Comparison of ENCODE assay signal across 18 cellular contexts in the genomic region with DNA sequence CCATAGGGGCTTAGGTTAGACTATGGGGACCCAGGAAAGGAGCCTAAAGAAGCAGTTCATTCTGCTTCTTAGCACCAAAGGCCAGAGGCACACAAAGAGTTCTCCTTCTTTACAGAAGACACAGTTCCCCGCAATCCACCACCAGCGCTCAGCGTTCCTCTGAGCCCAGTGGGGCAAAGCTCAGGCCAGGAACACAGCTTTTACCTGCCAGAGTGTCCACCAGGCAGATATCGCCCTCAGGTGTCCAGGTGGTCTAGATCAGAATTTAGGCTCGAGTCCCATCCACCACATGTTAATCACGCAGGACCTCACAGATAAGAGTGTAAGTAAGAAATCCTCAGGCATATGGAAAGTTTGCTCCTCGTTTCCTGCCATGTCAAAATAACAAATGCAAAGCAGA. TPM values are rescaled to one million over a fixed set of nuclear protein-coding genes. Genes with fewer than 3 reads are reported as not detected.
A peak's percentile ranks its signal among the peaks of the same experiment; 100 is the strongest.
DNase-seq lines count a peak whose midpoint lies in the region; ATAC-seq, FAIRE-seq and TF ChIP-seq lines count a peak whose summit lies in the region.
"Had no signal": no experiment of that assay in that cellular context is flagged by ENCODE, and none has a peak within 500 bp of the region (broad histone marks: within the 10 kb centered on the region; RNA-seq: fewer than 3 reads in every experiment).

No MANE protein-coding gene starts in this region.

- TF ChIP-seq CTCF in GM10248 (IDR thresholded peaks at IDR 0.05; ENCODE audit: control extremely low read depth, extremely low read depth, low read depth, missing control alignments), result peak; percentile 10
- TF ChIP-seq CTCF in GM13977 (IDR thresholded peaks at IDR 0.05; ENCODE audit: extremely low read depth, insufficient read depth, missing control alignments), result peak; percentile 17
- no peak for TF ChIP-seq CTCF in HCT116 (IDR thresholded peaks at IDR 0.05 in 2 of 3, conservative IDR thresholded peaks at IDR 0.05 in 1 of 3; ENCODE audit: borderline replicate concordance in 1 of 3, insufficient read depth in 1 of 3, low read depth in 2 of 3, low read length in 2 of 3)
- TF ChIP-seq CTCF in endodermal cell (conservative IDR thresholded peaks at IDR 0.05), result no peak
- no peak for TF ChIP-seq CTCF in kidney (IDR thresholded peaks at IDR 0.05; ENCODE audit: borderline replicate concordance, extremely low read depth, insufficient read depth)

- no peak overlapping the region for H3K18ac ChIP-seq in neuronal stem cell (ENCODE audit: low read length)

- no peak overlapping the region for H4K91ac ChIP-seq in neuronal stem cell (ENCODE audit: low read depth, low read length, poor library complexity)

- H2AFZ ChIP-seq in HCT116 (ENCODE audit: low read depth, low read length, poor library complexity, severe bottlenecking) (no peak overlapping the region), neuronal stem cell (ENCODE audit: low read length) (no peak overlapping the region)

- H3K4me3 ChIP-seq in HCT116 (replicated peaks in 1 of 2; ENCODE audit: low read depth in 1 of 2, low read length in 2 of 2), result no peak overlapping the region
- no peak overlapping the region for H3K4me3 ChIP-seq in endodermal cell (ENCODE audit: low read length)
- no peak overlapping the region for H3K4me3 ChIP-seq in neuronal stem cell (ENCODE audit: low read length in 2 of 2)
- no peak overlapping the region for H3K4me3 ChIP-seq in kidney (ENCODE audit: low read length in 2 of 2)

- POLR2A ChIA-PET in GM10248 (lab: Yijun Ruan, JAX), result no interaction called here
- POLR2A ChIA-PET in HCT116 (lab: Charles Lee), result no interaction called here

- no peak overlapping the region for H3K4me3 Mint-ChIP-seq in endodermal cell
- no peak overlapping the region for H3K4me3 Mint-ChIP-seq in activated T-cell treated with anti-CD3 and anti-CD28 coated beads, Interleukin-2, amount 50 U/mL, for 24 hours
- H3K4me3 Mint-ChIP-seq: CD4-positive, alpha-beta memory T cell had no signal

- no peak overlapping the region for H4K8ac ChIP-seq in neuronal stem cell (ENCODE audit: low read depth, low read length)

- H3K4ac ChIP-seq in neuronal stem cell (ENCODE audit: low read length), result no peak overlapping the region

- in situ Hi-C loops in GM13977 (cut with MboI; ENCODE audit: low pct_unique_long_range_greater_than_20kb, low sequenced_read_pairs, unreplicated experiment), result no loop called here

- no peak overlapping the region for H2BK15ac ChIP-seq in neuronal stem cell (ENCODE audit: low read length)

- H3K4me1 Mint-ChIP-seq in endodermal cell, result peaks cover 4% of the 10 kb centered on the region
- peaks cover 12% of the 10 kb centered on the region for H3K4me1 Mint-ChIP-seq in activated T-cell treated with anti-CD3 and anti-CD28 coated beads, Interleukin-2, amount 50 U/mL, for 24 hours (ENCODE audit: low read depth)
- H3K4me1 Mint-ChIP-seq: CD4-positive, alpha-beta memory T cell had no signal

- H3K27me3 Mint-ChIP-seq in endodermal cell (ENCODE audit: insufficient read depth), result peaks cover 5% of the 10 kb centered on the region
- H3K27me3 Mint-ChIP-seq in activated T-cell treated with anti-CD3 and anti-CD28 coated beads, Interleukin-2, amount 50 U/mL, for 24 hours, result peaks cover 29% of the 10 kb centered on the region

- peaks cover 35% of the 10 kb centered on the region; the same call in 1 of the 2 replicates for H3K27me3 ChIP-seq in HCT116 (ENCODE audit: insufficient read depth, low read length)
- peaks cover 5% of the 10 kb centered on the region for H3K27me3 ChIP-seq in endodermal cell (ENCODE audit: control insufficient read depth, insufficient read depth, low read length, poor library complexity, severe bottlenecking)
- no peaks in the 10 kb centered on the region for H3K27me3 ChIP-seq in neuronal stem cell (ENCODE audit: control insufficient read depth in 3 of 3, insufficient read depth in 3 of 3, low read depth in 1 of 3, low read length in 3 of 3)
- H3K27me3 ChIP-seq: BE2C had no signal

- TF ChIP-seq POLR2A in HCT116 (IDR thresholded peaks at IDR 0.05; ENCODE audit: borderline replicate concordance, extremely low read depth, insufficient read depth, insufficient read length), result no peak

- no peak overlapping the region for H3K27ac Mint-ChIP-seq in endodermal cell
- no peak overlapping the region for H3K27ac Mint-ChIP-seq in activated T-cell treated with anti-CD3 and anti-CD28 coated beads, Interleukin-2, amount 50 U/mL, for 24 hours
- H3K27ac Mint-ChIP-seq: CD4-positive, alpha-beta memory T cell; IgD-negative memory B cell had no signal

- intact Hi-C loops in HCT116 (cut with micrococcal nuclease), result no loop called here
- intact Hi-C loops in kidney (cut with DNase I), result no loop called here

- FAIRE-seq in kidney (lab: Jason Lieb, UNC), result no peak
- FAIRE-seq: A204.1 had no signal

- no peak overlapping the region for H3K4me2 ChIP-seq in HCT116 (ENCODE audit: low read length)
- no peak overlapping the region for H3K4me2 ChIP-seq in neuronal stem cell (ENCODE audit: insufficient read depth, low read length, poor library complexity, severe bottlenecking)

- ATAC-seq in HCT116, result no peak

- no peaks in the 10 kb centered on the region for H4K20me1 ChIP-seq in HCT116 (ENCODE audit: insufficient read depth)

- TF ChIP-seq RAD21 in HCT116 (IDR thresholded peaks at IDR 0.05; ENCODE audit: low read depth), result peak; percentile 15; the same call in 1 of the 2 replicates

- 85 to 87% methylated on average over 3 to 7 of the region's 7 CpGs for WGBS in endodermal cell (ENCODE audit: insufficient coverage in 1 of 2, insufficient read length in 1 of 2), 2 experiments
- no CpG with 5 or more reads among the region's 7 CpGs for WGBS in neuronal stem cell (ENCODE audit: extremely low coverage in 2 of 2, insufficient read length in 2 of 2, insufficient replicate concordance in 1 of 2), 2 donors

- H3K36me3 ChIP-seq in HCT116 (ENCODE audit: control insufficient read depth in 1 of 2, insufficient read depth in 2 of 2, low read length in 2 of 2), result no peaks in the 10 kb centered on the region
- no peaks in the 10 kb centered on the region for H3K36me3 ChIP-seq in endodermal cell (ENCODE audit: control insufficient read depth, insufficient read depth, low read length)
- no peaks in the 10 kb centered on the region for H3K36me3 ChIP-seq in neuronal stem cell (replicated peaks in 1 of 2; ENCODE audit: control insufficient read depth in 2 of 2, insufficient read depth in 2 of 2, low read length in 2 of 2)
- no peaks in the 10 kb centered on the region for H3K36me3 ChIP-seq in kidney (ENCODE audit: control insufficient read depth in 1 of 2, insufficient read depth in 2 of 2, low read length in 2 of 2)
- H3K36me3 ChIP-seq: BE2C had no signal

- no peak overlapping the region for H3K14ac ChIP-seq in neuronal stem cell (ENCODE audit: low read length)

- H3K9me3 ChIP-seq in HCT116 (ENCODE audit: control insufficient read depth in 1 of 2, insufficient read depth in 1 of 2, low read depth in 1 of 2, low read length in 2 of 2), result no peaks in the 10 kb centered on the region
- no peaks in the 10 kb centered on the region for H3K9me3 ChIP-seq in endodermal cell (ENCODE audit: control insufficient read depth, low read length)
- peaks cover 0 to 3% of the 10 kb centered on the region in 2 donors for H3K9me3 ChIP-seq in neuronal stem cell (replicated peaks in 1 of 2; ENCODE audit: control insufficient read depth in 2 of 2, insufficient read depth in 1 of 2, low read depth in 1 of 2, low read length in 2 of 2)
- no peaks in the 10 kb centered on the region for H3K9me3 ChIP-seq in kidney (ENCODE audit: control insufficient read depth in 1 of 2, low read length in 2 of 2)
- H3K9me3 ChIP-seq: BE2C had no signal

- CTCF ChIA-PET in GM10248 (lab: Yijun Ruan, JAX), result no interaction called here
- CTCF ChIA-PET in HCT116 (lab: Charles Lee), result no interaction called here

- no peak overlapping the region for H2AK5ac ChIP-seq in neuronal stem cell (ENCODE audit: low read depth, low read length)

- H3K4me1 ChIP-seq in HCT116 (ENCODE audit: control insufficient read depth in 1 of 2, insufficient read depth in 2 of 2, low read length in 2 of 2) (no peaks in the 10 kb centered on the region), endodermal cell (ENCODE audit: control insufficient read depth, insufficient read depth, low read length) (no peaks in the 10 kb centered on the region), neuronal stem cell (ENCODE audit: control insufficient read depth in 2 of 2, insufficient read depth in 1 of 2, low read depth in 1 of 2, low read length in 2 of 2) (peaks cover 0 to 2% of the 10 kb centered on the region in 2 donors), kidney (ENCODE audit: control insufficient read depth in 1 of 2, insufficient read depth in 1 of 2, low read depth in 1 of 2, low read length in 2 of 2) (no peaks in the 10 kb centered on the region)

- no peaks in the 10 kb centered on the region for H3K79me2 ChIP-seq in HCT116 (ENCODE audit: insufficient read depth, low read length)

- no peak overlapping the region for H2BK120ac ChIP-seq in neuronal stem cell (ENCODE audit: low read depth, low read length)

- no peak for DNase-seq in GM10248 (ENCODE audit: extremely low spot score)
- DNase-seq in GM13977 (ENCODE audit: low spot score), result no peak
- DNase-seq in HCT116 (ENCODE audit: low read depth, low spot score), result no peak
- peak; percentile 42 for DNase-seq in endodermal cell
- no peak for DNase-seq in neuronal stem cell (ENCODE audit: low spot score)
- no peak for DNase-seq in activated T-cell treated with anti-CD3 and anti-CD28 coated beads, Interleukin-2, amount 50 U/mL, for 24 hours
- no peak for DNase-seq in kidney
- no peak for DNase-seq in A172 (ENCODE audit: low spot score)
- DNase-seq: BE2C; CD4-positive, alpha-beta memory T cell; DMS79; KG1 had no signal

- no peaks in the 10 kb centered on the region for H3K9me3 Mint-ChIP-seq in endodermal cell
- no peaks in the 10 kb centered on the region for H3K9me3 Mint-ChIP-seq in activated T-cell treated with anti-CD3 and anti-CD28 coated beads, Interleukin-2, amount 50 U/mL, for 24 hours

- no peak overlapping the region for H2BK12ac ChIP-seq in neuronal stem cell (ENCODE audit: low read length)

- H3K23ac ChIP-seq in neuronal stem cell (ENCODE audit: low read depth, low read length, poor library complexity), result no peak overlapping the region

- no peaks in the 10 kb centered on the region for H3K36me3 Mint-ChIP-seq in endodermal cell (ENCODE audit: low read depth)
- no peaks in the 10 kb centered on the region for H3K36me3 Mint-ChIP-seq in activated T-cell treated with anti-CD3 and anti-CD28 coated beads, Interleukin-2, amount 50 U/mL, for 24 hours (ENCODE audit: low read depth)
- H3K36me3 Mint-ChIP-seq: CD4-positive, alpha-beta memory T cell had no signal

- RAD21 ChIA-PET in HCT116 (lab: Charles Lee; ENCODE audit: low non-redundant PET in 1 of 2, low total read pairs in 2 of 2, uncharacterized antibody in 2 of 2, unreplicated experiment in 2 of 2), result no interaction called here

- no peaks in the 10 kb centered on the region for H3K9me2 ChIP-seq in HCT116 (ENCODE audit: insufficient read depth)

- H3K27ac ChIP-seq in HCT116 (ENCODE audit: low read depth, low read length), result no peak overlapping the region
- H3K27ac ChIP-seq in endodermal cell (ENCODE audit: low read depth, low read length), result no peak overlapping the region
- H3K27ac ChIP-seq in neuronal stem cell (replicated peaks; ENCODE audit: low read length), result no peak overlapping the region
- no peak overlapping the region for H3K27ac ChIP-seq in kidney (ENCODE audit: low read depth in 2 of 2, low read length in 2 of 2)
- H3K27ac ChIP-seq: C4-2B had no signal

- no peaks in the 10 kb centered on the region for H3K79me1 ChIP-seq in neuronal stem cell (ENCODE audit: low read depth, low read length)

- no TSS peak for BruUV-seq in HCT116 (replicated peaks; lab: Mats Ljungman, UMichigan)

- H2BK5ac ChIP-seq in neuronal stem cell (ENCODE audit: low read length), result no peak overlapping the region

- H3K9ac ChIP-seq in HCT116 (ENCODE audit: low read length) (no peak overlapping the region), endodermal cell (ENCODE audit: extremely low read depth, low read length, poor library complexity, severe bottlenecking) (no peak overlapping the region), neuronal stem cell (ENCODE audit: low read depth, low read length, poor library complexity) (no peak overlapping the region), kidney (ENCODE audit: low read length in 2 of 2) (no peak overlapping the region)

RNA-seq across cellular contexts. Expression of a gene that starts 53.0 kb away (rescaled TPM):
- total RNA-seq in HCT116 (2021; ENCODE audit: unreplicated experiment) (not detected), endodermal cell (under 1 TPM in 1 of 2 donors, not detected in 1; 0.11 TPM), kidney (0.31 TPM)
- polyA plus RNA-seq in HCT116 (2012), result not detected in 2 replicates
- 5.6 TPM for polyA plus RNA-seq in endodermal cell (2013, experiment 1 of 2)
- polyA plus RNA-seq in endodermal cell (2013, experiment 2 of 2), result 5.7 TPM
- 2.3 TPM for polyA plus RNA-seq in neuronal stem cell (2013, experiment 1 of 2)
- polyA plus RNA-seq in neuronal stem cell (2013, experiment 2 of 2), result 2.4 TPM
- polyA plus RNA-seq in kidney (ENCODE audit: insufficient read depth, low read depth, low replicate concordance), result 4.8 TPM
- total RNA-seq in A172 (2014; rRNA removed; shearing (Covaris generic)), result 0.65 and 1.9 TPM in 2 replicates
- total RNA-seq: CD4-positive, alpha-beta memory T cell; G401; HT-29 had no signal
- polyA plus RNA-seq: AG04450; CD4-positive, alpha-beta memory T cell; IgD-negative memory B cell had no signal

Comparison
In these comparisons a context has a peak if more than half of its experiments do, and no peak if none do; other contexts are left out.
1. CTCF ChIP-seq: peak in GM10248 (single experiment) and GM13977 (single experiment); none in HCT116 (0 of 3), endodermal cell (single experiment) and kidney (single experiment).